ENCODE assay signal across 16 cellular contexts in the genomic region with DNA sequence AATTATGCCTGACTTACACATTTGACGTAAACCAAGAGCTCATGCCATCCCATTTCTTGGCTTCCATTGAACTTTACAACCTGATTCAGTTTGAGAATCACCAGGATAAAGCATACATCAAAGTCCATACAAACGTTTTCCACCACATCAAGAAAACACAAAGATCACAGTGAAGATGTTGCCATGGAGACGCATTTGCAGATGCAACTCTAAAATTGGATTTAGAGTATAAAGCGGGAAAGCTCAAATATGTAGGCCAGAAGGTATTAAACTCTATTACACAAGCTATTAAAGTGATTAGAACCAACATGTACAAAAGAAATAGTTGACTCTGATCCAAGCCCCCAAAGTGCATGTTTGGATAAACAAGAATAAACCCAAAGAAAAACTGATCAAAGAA. TPM values are rescaled to one million over a fixed set of nuclear protein-coding genes. Genes with fewer than 3 reads are reported as not detected.
DNase-seq lines count a peak whose midpoint lies in the region; ATAC-seq and TF ChIP-seq lines count a peak whose summit lies in the region.
"Had no signal": no experiment of that assay in that cellular context is flagged by ENCODE, and none has a peak within 500 bp of the region (broad histone marks: within the 10 kb centered on the region; RNA-seq: fewer than 3 reads in every experiment).

No MANE protein-coding gene starts in this region.

- TF ChIP-seq CTCF in C4-2B (conservative IDR thresholded peaks at IDR 0.05) (no peak), RWPE2 (IDR thresholded peaks at IDR 0.05; ENCODE audit: poor library complexity, severe bottlenecking) (no peak), fibroblast of villous mesenchyme (IDR thresholded peaks at IDR 0.05; ENCODE audit: insufficient read depth, low read depth, low read length) (no peak), prostate gland (IDR thresholded peaks at IDR 0.05) (no peak), omental fat pad (IDR thresholded peaks at IDR 0.05) (no peak)

- peak overlapping the region; percentile 66; the same call in 1 of the 2 replicates for H3K27ac ChIP-seq in C4-2B
- H3K27ac ChIP-seq in RWPE2 (ENCODE audit: poor library complexity, severe bottlenecking), result peak overlapping the region; percentile 32
- H3K27ac ChIP-seq in prostate gland, result peak overlapping the region; percentile 13 to 59
- H3K27ac ChIP-seq: BLaER1 treated with 17β-estradiol and CSF1 and Interleukin-3, amounts not matched to agents 10 nM and 100 nM had no signal

- H3K27me3 ChIP-seq in RWPE2 (ENCODE audit: insufficient read depth, poor library complexity, severe bottlenecking), result no peaks in the 10 kb centered on the region
- no peaks in the 10 kb centered on the region for H3K27me3 ChIP-seq in prostate gland (replicated peaks; ENCODE audit: insufficient read depth)
- H3K27me3 ChIP-seq: BLaER1 treated with 17β-estradiol and CSF1 and Interleukin-3, amounts not matched to agents 10 nM and 100 nM had no signal

- ATAC-seq in RWPE2 (ENCODE audit: low read depth) (no peak), HG02623 (IDR thresholded peaks at IDR 0.05; ENCODE audit: unreplicated experiment) (no peak), GM18502 (IDR thresholded peaks at IDR 0.05; ENCODE audit: poor library complexity, unreplicated experiment) (no peak), omental fat pad (ENCODE audit: low FRiP score) (no peak)

- H3K4me1 ChIP-seq in RWPE2 (ENCODE audit: insufficient read depth, poor library complexity, severe bottlenecking) (peaks cover 26% of the 10 kb centered on the region), prostate gland (replicated peaks) (no peaks in the 10 kb centered on the region)

- H3K36me3 ChIP-seq in RWPE2 (ENCODE audit: low read depth), result no peaks in the 10 kb centered on the region
- no peaks in the 10 kb centered on the region for H3K36me3 ChIP-seq in prostate gland
- H3K36me3 ChIP-seq: BLaER1 treated with 17β-estradiol and CSF1 and Interleukin-3, amounts not matched to agents 10 nM and 100 nM had no signal

- no peak for TF ChIP-seq POLR2A in prostate gland (IDR thresholded peaks at IDR 0.05)

- WGBS in prostate gland, result 45% methylated on average over 4 of the region's 4 CpGs

- DNase-seq in RWPE2 (ENCODE audit: low spot score) (no peak), fibroblast of villous mesenchyme (ENCODE audit: low read depth) (peak; percentile 63), prostate gland (ENCODE audit: low spot score) (no peak), NCI-H526 treated with DMSO at 0.1 percent for 48 hours (lab: John Stamatoyannopoulos, UW) (no peak), omental fat pad (ENCODE audit: low spot score) (no peak)
- DNase-seq: DMS153, EL, GOT3, Kasumi-1, NCI-H1105 treated with DMSO at 0.1 percent for 48 hours, NCI-H187, NCI-H446 had no signal

- H3K4me3 ChIP-seq in RWPE2 (ENCODE audit: severe bottlenecking) (no peak overlapping the region), fibroblast of villous mesenchyme (ENCODE audit: low read depth, low read length) (peak overlapping the region; percentile 23), prostate gland (no peak overlapping the region)
- H3K4me3 ChIP-seq: BLaER1 treated with 17β-estradiol and CSF1 and Interleukin-3, amounts not matched to agents 10 nM and 100 nM had no signal

- intact Hi-C loops in prostate gland (cut with DNase I), result no loop called here

- no peaks in the 10 kb centered on the region for H3K9me3 ChIP-seq in RWPE2 (ENCODE audit: severe bottlenecking)
- no peaks in the 10 kb centered on the region for H3K9me3 ChIP-seq in prostate gland
- H3K9me3 ChIP-seq: BLaER1 treated with 17β-estradiol and CSF1 and Interleukin-3, amounts not matched to agents 10 nM and 100 nM had no signal

RNA-seq across cellular contexts. Expression of gene C16orf46, which starts 10.3 kb away (rescaled TPM):
- total RNA-seq in fibroblast of villous mesenchyme, result 0.86 and 0.97 TPM in 2 replicates
- total RNA-seq in prostate gland, result 10 to 100 TPM in 1 of 2 donors, 1 to 10 TPM in 1; 3.9 to 15.7 TPM
- total RNA-seq in omental fat pad, result 1 to 10 TPM in 1 of 4 donors, not detected in 3; 1.2 TPM

RNA-seq across cellular contexts. Expression of gene GCSH, which starts 29.5 kb away (rescaled TPM):
- total RNA-seq in fibroblast of villous mesenchyme (14.5 and 21.2 TPM in 2 replicates), prostate gland (10 to 100 TPM in 1 of 2 donors, 1 to 10 TPM in 1; 7.6 to 27.5 TPM), omental fat pad (10 to 100 TPM; 19.2 to 39.7 (median 21.0) TPM)

RNA-seq across cellular contexts. Expression of gene ATMIN, which starts 31.1 kb away (rescaled TPM):
- total RNA-seq in fibroblast of villous mesenchyme (36.4 and 54.0 TPM in 2 replicates), prostate gland (10 to 100 TPM; 47.1 to 62.4 TPM), omental fat pad (10 to 100 TPM; 34.5 to 45.6 (median 37.5) TPM)

RNA-seq across cellular contexts. Expression of gene CENPN, which starts 59.7 kb away (rescaled TPM):
- total RNA-seq in fibroblast of villous mesenchyme (44.5 and 64.8 TPM in 2 replicates), prostate gland (100 to 1,000 TPM in 1 of 2 donors, 10 to 100 TPM in 1; 40.6 to 103 TPM), omental fat pad (10 to 100 TPM in 1 of 4 donors, 1 to 10 TPM in 3; 4.5 to 12.0 (median 8.4) TPM)
